11 cellular contexts compared by ENCODE assay signal in the genomic region with DNA sequence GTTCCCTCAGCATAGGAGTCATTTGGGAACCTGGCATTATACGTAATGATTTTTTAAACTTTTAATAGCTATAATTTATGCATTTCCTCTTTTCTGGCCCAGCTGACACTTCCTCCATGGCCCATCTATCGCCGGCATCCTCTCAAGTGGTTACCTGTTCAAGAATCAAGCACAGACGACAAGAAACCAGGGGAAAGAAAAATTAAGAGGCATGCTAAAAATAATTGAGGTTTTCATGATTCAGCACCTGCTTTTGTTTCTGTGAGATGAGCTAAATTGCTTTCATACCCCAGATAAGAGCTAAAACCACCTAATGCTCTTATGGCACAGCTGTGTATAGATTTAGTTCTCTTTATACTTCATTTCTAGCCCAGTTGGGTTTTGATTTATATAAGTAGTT. TPM values are rescaled to one million over a fixed set of nuclear protein-coding genes. Genes with fewer than 3 reads are reported as not detected.
DNase-seq lines count a peak whose midpoint lies in the region; ATAC-seq and TF ChIP-seq lines count a peak whose summit lies in the region.
"Had no signal": no experiment of that assay in that cellular context is flagged by ENCODE, and none has a peak within 500 bp of the region (broad histone marks: within the 10 kb centered on the region; RNA-seq: fewer than 3 reads in every experiment).

No MANE protein-coding gene starts in this region.

- no peaks in the 10 kb centered on the region for H3K27me3 ChIP-seq in left ventricle myocardium inferior (ENCODE audit: low read depth)
- H3K27me3 ChIP-seq in right atrium auricular region: no peaks in the 10 kb centered on the region
- no peaks in the 10 kb centered on the region for H3K27me3 ChIP-seq in SJCRH30
- H3K27me3 ChIP-seq: thyroid gland had no signal

- no peaks in the 10 kb centered on the region for H3K27me3 Mint-ChIP-seq in activated B cell treated with CpG ODN at 0.5 μM for 24 hours
- H3K27me3 Mint-ChIP-seq in immature natural killer cell (ENCODE audit: low read depth in 3 of 3): peaks cover 0 to 3% (median 0%) of the 10 kb centered on the region in 3 donors

- no peak for DNase-seq in left ventricle myocardium inferior
- DNase-seq in right atrium auricular region (ENCODE audit: low spot score): no peak
- DNase-seq in activated B cell treated with CpG ODN at 0.5 μM for 24 hours: no peak
- DNase-seq in immature natural killer cell: no peak
- no peak for DNase-seq in NCI-H1417 (lab: John Stamatoyannopoulos, UW)
- DNase-seq in NCI-H446 (lab: John Stamatoyannopoulos, UW): no peak
- no peak for DNase-seq in SW 1271 (lab: John Stamatoyannopoulos, UW)
- DNase-seq in SJCRH30: no peak
- DNase-seq: activated effector memory CD4-positive, alpha-beta T cell treated with anti-CD3 and anti-CD28 coated beads, Interleukin-2, amount 50 U/mL, for 16 hours; OCI-M1; thyroid gland had no signal

- no peak for ATAC-seq in activated B cell treated with CpG ODN at 0.5 μM for 24 hours (ENCODE audit: low read depth)

- no peaks in the 10 kb centered on the region for H3K9me3 ChIP-seq in left ventricle myocardium inferior (replicated peaks)
- no peaks in the 10 kb centered on the region for H3K9me3 ChIP-seq in right atrium auricular region
- H3K9me3 ChIP-seq in SJCRH30 (replicated peaks): no peaks in the 10 kb centered on the region
- H3K9me3 ChIP-seq: thyroid gland had no signal

- CTCF ChIA-PET in activated B cell treated with CpG ODN at 0.5 μM for 24 hours (lab: Charles Lee): no interaction called here

- H3K27ac Mint-ChIP-seq in activated B cell treated with CpG ODN at 0.5 μM for 24 hours (peak overlapping the region; percentile 80), immature natural killer cell (peak overlapping the region in 4 of 6 donors; percentile 39 to 81 (median 51))

- H3K4me1 ChIP-seq in left ventricle myocardium inferior: peaks cover 48% of the 10 kb centered on the region
- H3K4me1 ChIP-seq in right atrium auricular region: peaks cover 0 to 36% of the 10 kb centered on the region in 2 donors
- peaks cover 4% of the 10 kb centered on the region; the same call in 1 of the 2 replicates for H3K4me1 ChIP-seq in SJCRH30

- H3K36me3 Mint-ChIP-seq in activated B cell treated with CpG ODN at 0.5 μM for 24 hours (ENCODE audit: low read depth): peaks cover 35% of the 10 kb centered on the region
- H3K36me3 Mint-ChIP-seq in immature natural killer cell: no peaks in the 10 kb centered on the region

- peaks cover 32% of the 10 kb centered on the region for H3K36me3 ChIP-seq in left ventricle myocardium inferior
- H3K36me3 ChIP-seq in right atrium auricular region: peaks cover 21% of the 10 kb centered on the region
- peaks cover 20% of the 10 kb centered on the region for H3K36me3 ChIP-seq in SJCRH30

- TF ChIP-seq CTCF in left ventricle myocardium inferior (IDR thresholded peaks at IDR 0.05; ENCODE audit: borderline replicate concordance) (no peak), right atrium auricular region (IDR thresholded peaks at IDR 0.05) (no peak), activated B cell treated with CpG ODN at 0.5 μM for 24 hours (IDR thresholded peaks at IDR 0.05) (no peak)

- H3K4me1 Mint-ChIP-seq in activated B cell treated with CpG ODN at 0.5 μM for 24 hours (peaks cover 52% of the 10 kb centered on the region), immature natural killer cell (peaks cover 34 to 39% of the 10 kb centered on the region in 2 donors)

- H3K9me3 Mint-ChIP-seq in activated B cell treated with CpG ODN at 0.5 μM for 24 hours: no peaks in the 10 kb centered on the region
- H3K9me3 Mint-ChIP-seq in immature natural killer cell: no peaks in the 10 kb centered on the region

- peak overlapping the region; percentile 87 for H3K4me3 ChIP-seq in left ventricle myocardium inferior
- H3K4me3 ChIP-seq in right atrium auricular region: no peak overlapping the region
- H3K4me3 ChIP-seq in SJCRH30: no peak overlapping the region; the same call in 1 of the 2 replicates

- H3K27ac ChIP-seq in left ventricle myocardium inferior (replicated peaks): no peak overlapping the region
- H3K27ac ChIP-seq in right atrium auricular region: no peak overlapping the region
- no peak overlapping the region for H3K27ac ChIP-seq in SJCRH30
- H3K27ac ChIP-seq: thyroid gland had no signal

- intact Hi-C loops in left ventricle myocardium inferior (cut with micrococcal nuclease): no loop called here
- intact Hi-C loops in activated B cell treated with CpG ODN at 0.5 μM for 24 hours (cut with micrococcal nuclease): loop anchor here (2.0 to 5.0 kb wide), 3 partner anchors 63 to 765 kb away; partner anchors contain the start of genes NEK4, NISCH, PARP3 and RRP9

- peak overlapping the region; percentile 75 for H3K4me3 Mint-ChIP-seq in activated B cell treated with CpG ODN at 0.5 μM for 24 hours
- H3K4me3 Mint-ChIP-seq in immature natural killer cell: peak overlapping the region; percentile 47 to 67 (median 63)

- POLR2A ChIA-PET in activated B cell treated with CpG ODN at 0.5 μM for 24 hours (lab: Charles Lee): interaction anchor here (0.8 to 3.2 kb wide), 5 partner anchors 17 to 1207 kb away, joined by 3 to 26 read pairs (median 4); partner anchors contain the start of genes DCAF1, GNL3, NEK4 and PBRM1

RNA-seq across cellular contexts. Expression of gene SPCS1, which starts 1.7 kb away (rescaled TPM):
- total RNA-seq in left ventricle myocardium inferior: 85.8 TPM
- total RNA-seq in right atrium auricular region: 100 to 1,000 TPM; 138 to 328 TPM
- 78.0 and 79.4 TPM in 2 replicates for total RNA-seq in activated B cell treated with CpG ODN at 0.5 μM for 24 hours
- 100 to 1,000 TPM; 261 to 411 (median 304) TPM for polyA plus RNA-seq in immature natural killer cell
- total RNA-seq in SJCRH30 (2014; rRNA removed; shearing (Covaris generic)): 88.6 and 96.6 TPM in 2 replicates

RNA-seq across cellular contexts. Expression of gene GLT8D1, which starts 2.0 kb away (rescaled TPM):
- total RNA-seq in left ventricle myocardium inferior (29.2 TPM), right atrium auricular region (10 to 100 TPM; 37.7 to 46.7 TPM), activated B cell treated with CpG ODN at 0.5 μM for 24 hours (20.4 and 22.2 TPM in 2 replicates)
- polyA plus RNA-seq in immature natural killer cell: 10 to 100 TPM; 72.7 to 81.9 (median 73.5) TPM
- total RNA-seq in SJCRH30 (2014; rRNA removed; shearing (Covaris generic)): 39.7 and 43.9 TPM in 2 replicates

RNA-seq across cellular contexts. Expression of gene GNL3, which starts 21.8 kb away (rescaled TPM):
- total RNA-seq in left ventricle myocardium inferior (26.8 TPM), right atrium auricular region (10 to 100 TPM; 29.7 to 49.3 TPM), activated B cell treated with CpG ODN at 0.5 μM for 24 hours (137 and 145 TPM in 2 replicates)
- 10 to 100 TPM; 27.4 to 43.3 (median 28.0) TPM for polyA plus RNA-seq in immature natural killer cell
- 141 and 171 TPM in 2 replicates for total RNA-seq in SJCRH30 (2014; rRNA removed; shearing (Covaris generic))

RNA-seq across cellular contexts. Expression of gene PBRM1, which starts 21.9 kb away (rescaled TPM):
- 52.3 TPM for total RNA-seq in left ventricle myocardium inferior
- total RNA-seq in right atrium auricular region: 10 to 100 TPM; 39.8 to 40.6 TPM
- 60.0 and 62.1 TPM in 2 replicates for total RNA-seq in activated B cell treated with CpG ODN at 0.5 μM for 24 hours
- polyA plus RNA-seq in immature natural killer cell: 100 to 1,000 TPM in 1 of 3 donors, 10 to 100 TPM in 2; 52.4 to 116 (median 66.4) TPM
- total RNA-seq in SJCRH30 (2014; rRNA removed; shearing (Covaris generic)): 60.0 and 64.2 TPM in 2 replicates
